11 cellular contexts compared by ENCODE assay signal in the genomic region with DNA sequence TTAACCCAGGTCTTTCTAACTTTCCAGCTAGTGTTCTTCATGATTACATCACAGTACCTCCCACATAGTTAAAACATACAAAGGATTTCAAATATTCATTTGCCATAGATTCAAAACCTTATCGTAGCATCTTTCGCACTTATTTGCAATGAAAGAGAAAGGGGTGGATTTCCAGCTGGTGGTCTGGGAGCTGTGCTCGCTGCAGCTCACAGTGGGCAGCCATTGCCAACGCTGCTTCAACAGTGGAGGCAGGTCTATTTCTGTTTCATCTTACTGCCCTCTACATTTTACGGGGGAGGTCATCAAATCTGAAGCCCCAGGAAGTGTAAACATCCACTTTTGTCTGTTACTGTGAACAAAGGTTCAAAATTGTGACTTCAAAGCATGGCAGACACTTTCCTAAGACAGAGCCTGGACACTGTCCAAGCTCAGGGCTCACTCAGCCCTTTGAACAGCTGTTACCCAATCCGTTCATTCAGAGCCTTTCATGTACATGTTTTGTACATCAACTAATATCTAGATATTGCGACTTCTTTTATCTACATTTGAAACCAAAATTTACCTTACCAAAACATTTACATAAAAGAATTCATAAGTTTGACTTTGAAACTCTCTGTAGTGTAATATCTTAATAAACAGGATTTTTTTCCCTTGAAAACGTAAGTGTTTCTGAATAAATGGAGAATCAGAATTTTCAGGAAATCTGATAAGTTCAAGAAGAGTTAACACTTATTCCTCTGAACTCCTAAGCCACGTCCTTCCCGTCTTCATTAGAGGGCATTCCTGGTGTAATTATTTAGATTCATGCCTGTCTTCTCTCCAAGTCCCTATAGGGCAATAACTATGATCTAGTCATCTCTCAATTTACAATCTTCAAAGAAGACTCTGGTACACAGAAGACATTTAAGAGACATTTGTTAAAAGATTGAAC. TPM values are rescaled to one million over a fixed set of nuclear protein-coding genes. Genes with fewer than 3 reads are reported as not detected.
DNase-seq lines count a peak whose midpoint lies in the region; ATAC-seq and TF ChIP-seq lines count a peak whose summit lies in the region.
"Had no signal": no experiment of that assay in that cellular context is flagged by ENCODE, and none has a peak within 500 bp of the region (broad histone marks: within the 10 kb centered on the region; RNA-seq: fewer than 3 reads in every experiment).

No MANE protein-coding gene starts in this region.

- H3K27me3 Mint-ChIP-seq in endodermal cell (ENCODE audit: insufficient read depth) (no peaks in the 10 kb centered on the region), endothelial cell (ENCODE audit: unreplicated experiment) (peaks cover 3% of the 10 kb centered on the region)

- peak overlapping the region; percentile 5 for H3K27ac Mint-ChIP-seq in endodermal cell
- no peak overlapping the region for H3K27ac Mint-ChIP-seq in endothelial cell (ENCODE audit: unreplicated experiment)

- H3K9me3 ChIP-seq in endodermal cell (ENCODE audit: control insufficient read depth, low read length) (no peaks in the 10 kb centered on the region), muscle layer of duodenum (ENCODE audit: control insufficient read depth in 1 of 2, low read length in 2 of 2) (no peaks in the 10 kb centered on the region)
- H3K9me3 ChIP-seq: neutrophil had no signal

- TF ChIP-seq CTCF in endodermal cell (conservative IDR thresholded peaks at IDR 0.05) (no peak), endothelial cell (IDR thresholded peaks at IDR 0.05; ENCODE audit: unreplicated experiment) (no peak)

- no peak overlapping the region for H3K9ac ChIP-seq in endodermal cell (ENCODE audit: extremely low read depth, low read length, poor library complexity, severe bottlenecking)

- peaks cover 98% of the 10 kb centered on the region for H3K79me2 ChIP-seq in ACC112 (ENCODE audit: control insufficient read depth, insufficient read depth, low read length, unreplicated experiment)

- H3K36me3 Mint-ChIP-seq in endodermal cell (ENCODE audit: low read depth): no peaks in the 10 kb centered on the region
- H3K36me3 Mint-ChIP-seq in endothelial cell (ENCODE audit: low read depth, unreplicated experiment): no peaks in the 10 kb centered on the region

- H2AFZ ChIP-seq in ACC112 (ENCODE audit: low read length, unreplicated experiment): no peak overlapping the region

- H3K27me3 ChIP-seq in ACC112 (ENCODE audit: insufficient read depth, low read length): no peaks in the 10 kb centered on the region
- H3K27me3 ChIP-seq in endodermal cell (ENCODE audit: control insufficient read depth, insufficient read depth, low read length, poor library complexity, severe bottlenecking): no peaks in the 10 kb centered on the region
- no peaks in the 10 kb centered on the region for H3K27me3 ChIP-seq in muscle layer of duodenum (ENCODE audit: low read depth, low read length)
- H3K27me3 ChIP-seq: neutrophil had no signal

- peaks cover 74% of the 10 kb centered on the region for H3K4me1 ChIP-seq in ACC112 (ENCODE audit: control insufficient read depth, insufficient read depth, low read length, unreplicated experiment)
- H3K4me1 ChIP-seq in endodermal cell (ENCODE audit: control insufficient read depth, insufficient read depth, low read length): no peaks in the 10 kb centered on the region
- peaks cover 30 to 61% of the 10 kb centered on the region in 2 donors for H3K4me1 ChIP-seq in muscle layer of duodenum (ENCODE audit: control insufficient read depth in 1 of 2, insufficient read depth in 2 of 2, low read length in 2 of 2)

- DNase-seq in NCI-H146 (lab: John Stamatoyannopoulos, UW) (peak; percentile 53), endodermal cell (no peak), LoVo (ENCODE audit: low spot score) (no peak), endothelial cell (ENCODE audit: low spot score) (no peak)
- DNase-seq: central memory CD4-positive, alpha-beta T cell; T-helper 9 cell had no signal

- no peak overlapping the region for H3K4me3 ChIP-seq in ACC112 (ENCODE audit: low read depth, low read length)
- H3K4me3 ChIP-seq in endodermal cell (ENCODE audit: low read length): no peak overlapping the region
- no peak overlapping the region for H3K4me3 ChIP-seq in muscle layer of duodenum (ENCODE audit: low read depth in 1 of 2, low read length in 2 of 2)

- H3K4me3 Mint-ChIP-seq in endodermal cell (no peak overlapping the region), endothelial cell (ENCODE audit: unreplicated experiment) (no peak overlapping the region)

- H3K9me3 Mint-ChIP-seq in endodermal cell (no peaks in the 10 kb centered on the region), endothelial cell (ENCODE audit: unreplicated experiment) (no peaks in the 10 kb centered on the region)

- H3K27ac ChIP-seq in ACC112 (ENCODE audit: low read depth, low read length) (0 out of 2 replicates have a peak overlapping the region, but pooled peaks have one; percentile 16), endodermal cell (ENCODE audit: low read depth, low read length) (no peak overlapping the region), muscle layer of duodenum (ENCODE audit: low read length) (peak overlapping the region; percentile 79)
- H3K27ac ChIP-seq: neutrophil had no signal

- WGBS in endodermal cell (ENCODE audit: insufficient coverage in 1 of 2, insufficient read length in 1 of 2), 2 experiments: 69 to 85% methylated on average over 3 to 10 of the region's 10 CpGs

- peaks cover 13% of the 10 kb centered on the region; the same call in 1 of the 2 replicates for H3K36me3 ChIP-seq in ACC112 (ENCODE audit: insufficient read depth, low read length)
- H3K36me3 ChIP-seq in endodermal cell (ENCODE audit: control insufficient read depth, insufficient read depth, low read length): no peaks in the 10 kb centered on the region
- no peaks in the 10 kb centered on the region for H3K36me3 ChIP-seq in muscle layer of duodenum (ENCODE audit: control insufficient read depth in 1 of 2, insufficient read depth in 2 of 2, low read length in 2 of 2)
- H3K36me3 ChIP-seq: neutrophil had no signal

- no peak for ATAC-seq in HG02870 (IDR thresholded peaks at IDR 0.05; ENCODE audit: unreplicated experiment)
- ATAC-seq in HG02981 (IDR thresholded peaks at IDR 0.05; ENCODE audit: unreplicated experiment): no peak

- H3K4me1 Mint-ChIP-seq in endodermal cell (peaks cover 15% of the 10 kb centered on the region), endothelial cell (ENCODE audit: unreplicated experiment) (peaks cover 36% of the 10 kb centered on the region)

RNA-seq across cellular contexts. Expression of a gene that starts 25.1 kb away (rescaled TPM):
- total RNA-seq in endodermal cell (1 to 10 TPM; 2.5 to 3.7 TPM), endothelial cell (ENCODE audit: unreplicated experiment) (63.8 TPM)
- 2.2 TPM for polyA plus RNA-seq in endodermal cell (2013, experiment 1 of 2)
- polyA plus RNA-seq in endodermal cell (2013, experiment 2 of 2): 3.0 TPM

Comparison
In these comparisons a context has a peak if more than half of its experiments do, and no peak if none do; other contexts are left out.
1. RNA of a gene that starts 25.1 kb away (total RNA-seq): 63.8 TPM in endothelial cell (single experiment); 2.5 to 3.7 TPM in endodermal cell; every median in the first group is over 10 times any median in the second.